In genomic region chr14:92794547-92794941, GRCh38 we compare ENCODE assay signal across 1 cellular context.
TF ChIP-seq lines count a peak whose summit lies in the region.

No MANE protein-coding gene starts in this region.

TF ChIP-seq in GM23338, 12 proteins besides CTCF, POLR2A, EP300 and RAD21 (continued from another document):
- TF ChIP-seq REST (IDR thresholded peaks at IDR 0.05; ENCODE audit: unreplicated experiment) (no peak), NANOG (IDR thresholded peaks at IDR 0.05; ENCODE audit: borderline replicate concordance) (no peak), EZH2 (IDR thresholded peaks at IDR 0.05; ENCODE audit: low read depth, unreplicated experiment) (no peak), POLR2AphosphoS5 (IDR thresholded peaks at IDR 0.05; ENCODE audit: low read depth) (no peak), ZNF114 (CRISPR knock-in tag; IDR thresholded peaks at IDR 0.05) (no peak), EZH2phosphoT487 (IDR thresholded peaks at IDR 0.05; ENCODE audit: unreplicated experiment) (no peak), ETS1 (IDR thresholded peaks at IDR 0.05) (no peak), CREB1 (CRISPR knock-in tag; IDR thresholded peaks at IDR 0.05; ENCODE audit: low read depth) (no peak), ZNF331 (CRISPR knock-in tag; IDR thresholded peaks at IDR 0.05; ENCODE audit: low read depth) (no peak), ZNF462 (CRISPR knock-in tag; IDR thresholded peaks at IDR 0.05) (no peak)
TF ChIP-seq in GM23338: peak in this region for 0.
